ENCODE assay signal across 2 cellular contexts in the genomic region with DNA sequence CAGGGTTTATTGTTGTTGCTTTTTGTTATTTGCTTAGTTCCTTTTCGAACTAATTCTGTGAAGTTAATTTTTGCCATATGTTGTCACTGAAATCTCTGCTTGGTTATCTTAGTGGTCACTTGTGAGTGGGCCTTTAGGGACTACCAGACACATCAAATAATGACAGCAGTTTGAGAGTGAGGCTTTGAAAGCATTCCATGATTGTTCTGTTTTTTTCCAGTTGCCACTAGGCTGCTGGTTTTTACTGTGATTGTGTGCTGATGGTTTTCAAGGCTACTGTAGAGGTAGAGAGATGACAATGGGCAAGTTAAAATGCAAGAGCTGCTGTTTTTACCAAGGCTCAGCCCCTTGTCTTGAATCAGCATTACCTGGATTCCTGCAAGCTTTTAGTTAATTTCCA.
A peak's percentile ranks its signal among the peaks of the same experiment; 100 is the strongest.
TF ChIP-seq lines count a peak whose summit lies in the region.

No MANE protein-coding gene starts in this region.

TF ChIP-seq in HepG2, 621 proteins besides CTCF, POLR2A, EP300 and RAD21:
- TF ChIP-seq SNAPC2 (CRISPR knock-in tag; IDR thresholded peaks at IDR 0.05) (no peak), SOX13 (IDR thresholded peaks at IDR 0.05) (no peak), SOX13 (CRISPR knock-in tag; conservative IDR thresholded peaks at IDR 0.05 in 1 of 2, IDR thresholded peaks at IDR 0.05 in 1 of 2) (peak in 1 of 2 experiments; percentile 13; a peak in 1 of 4 replicates), HMGA1 (CRISPR knock-in tag; conservative IDR thresholded peaks at IDR 0.05) (no peak)

TF ChIP-seq in SK-N-SH, 30 proteins besides CTCF, POLR2A, EP300 and RAD21:
- TF ChIP-seq MXI1 (IDR thresholded peaks at IDR 0.05; ENCODE audit: low read depth, low read length) (peak; percentile 51; the same call in 1 of the 2 replicates), RCOR1 (IDR thresholded peaks at IDR 0.05; ENCODE audit: low read length) (peak; percentile 74; the same call in 1 of the 2 replicates), TAF1 (IDR thresholded peaks at IDR 0.05; ENCODE audit: borderline replicate concordance, low read depth, low read length) (no peak), NFIC (IDR thresholded peaks at IDR 0.05; ENCODE audit: borderline replicate concordance) (no peak), GATA2 (CRISPR knock-in tag; IDR thresholded peaks at IDR 0.05) (peak; percentile 42; the same call in 1 of the 2 replicates)
- TF ChIP-seq, protein P1, sequence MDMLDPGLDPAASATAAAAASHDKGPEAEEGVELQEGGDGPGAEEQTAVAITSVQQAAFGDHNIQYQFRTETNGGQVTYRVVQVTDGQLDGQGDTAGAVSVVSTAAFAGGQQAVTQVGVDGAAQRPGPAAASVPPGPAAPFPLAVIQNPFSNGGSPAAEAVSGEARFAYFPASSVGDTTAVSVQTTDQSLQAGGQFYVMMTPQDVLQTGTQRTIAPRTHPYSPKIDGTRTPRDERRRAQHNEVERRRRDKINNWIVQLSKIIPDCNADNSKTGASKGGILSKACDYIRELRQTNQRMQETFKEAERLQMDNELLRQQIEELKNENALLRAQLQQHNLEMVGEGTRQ (IDR thresholded peaks at IDR 0.05; ENCODE audit: borderline replicate concordance, low read depth, low read length): no peak
